Comparison of ENCODE assay signal across 1 cellular context in the genomic region with DNA sequence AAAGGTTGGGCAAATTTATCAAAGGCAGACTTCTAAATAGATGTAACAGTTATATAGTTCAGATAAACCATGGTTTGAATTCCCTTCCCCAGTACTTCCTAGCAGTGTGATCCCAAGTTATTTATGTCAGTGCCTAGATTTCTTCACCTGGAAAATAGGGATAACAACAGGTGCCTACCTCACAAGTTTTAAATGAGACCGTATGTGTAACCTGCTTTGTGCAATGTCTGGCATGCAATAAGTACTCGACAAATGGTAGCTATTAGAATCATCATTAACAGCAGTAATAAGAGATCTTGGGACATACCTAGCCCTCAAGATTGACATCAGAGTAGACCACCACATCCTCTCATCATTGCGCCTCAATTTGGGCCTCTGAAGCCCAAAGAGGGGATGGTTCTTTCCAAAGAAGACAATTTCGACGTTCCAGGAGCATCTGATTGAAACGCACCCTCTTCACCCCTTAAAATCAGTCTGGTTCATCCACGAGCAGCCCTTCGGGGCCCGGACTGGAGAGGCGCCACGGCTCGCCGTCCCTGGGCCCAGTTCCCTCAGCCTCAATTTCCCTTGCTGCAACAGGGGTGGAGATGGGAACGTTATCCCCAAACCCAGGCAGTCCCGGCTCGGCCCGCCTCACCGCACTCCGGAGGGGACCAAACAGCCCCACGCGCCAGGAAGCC.
TF ChIP-seq lines count a peak whose summit lies in the region.

No MANE protein-coding gene starts in this region.

TF ChIP-seq in HepG2, 621 proteins besides CTCF, POLR2A, EP300 and RAD21 (continued from another document):
- TF ChIP-seq, protein P1, sequence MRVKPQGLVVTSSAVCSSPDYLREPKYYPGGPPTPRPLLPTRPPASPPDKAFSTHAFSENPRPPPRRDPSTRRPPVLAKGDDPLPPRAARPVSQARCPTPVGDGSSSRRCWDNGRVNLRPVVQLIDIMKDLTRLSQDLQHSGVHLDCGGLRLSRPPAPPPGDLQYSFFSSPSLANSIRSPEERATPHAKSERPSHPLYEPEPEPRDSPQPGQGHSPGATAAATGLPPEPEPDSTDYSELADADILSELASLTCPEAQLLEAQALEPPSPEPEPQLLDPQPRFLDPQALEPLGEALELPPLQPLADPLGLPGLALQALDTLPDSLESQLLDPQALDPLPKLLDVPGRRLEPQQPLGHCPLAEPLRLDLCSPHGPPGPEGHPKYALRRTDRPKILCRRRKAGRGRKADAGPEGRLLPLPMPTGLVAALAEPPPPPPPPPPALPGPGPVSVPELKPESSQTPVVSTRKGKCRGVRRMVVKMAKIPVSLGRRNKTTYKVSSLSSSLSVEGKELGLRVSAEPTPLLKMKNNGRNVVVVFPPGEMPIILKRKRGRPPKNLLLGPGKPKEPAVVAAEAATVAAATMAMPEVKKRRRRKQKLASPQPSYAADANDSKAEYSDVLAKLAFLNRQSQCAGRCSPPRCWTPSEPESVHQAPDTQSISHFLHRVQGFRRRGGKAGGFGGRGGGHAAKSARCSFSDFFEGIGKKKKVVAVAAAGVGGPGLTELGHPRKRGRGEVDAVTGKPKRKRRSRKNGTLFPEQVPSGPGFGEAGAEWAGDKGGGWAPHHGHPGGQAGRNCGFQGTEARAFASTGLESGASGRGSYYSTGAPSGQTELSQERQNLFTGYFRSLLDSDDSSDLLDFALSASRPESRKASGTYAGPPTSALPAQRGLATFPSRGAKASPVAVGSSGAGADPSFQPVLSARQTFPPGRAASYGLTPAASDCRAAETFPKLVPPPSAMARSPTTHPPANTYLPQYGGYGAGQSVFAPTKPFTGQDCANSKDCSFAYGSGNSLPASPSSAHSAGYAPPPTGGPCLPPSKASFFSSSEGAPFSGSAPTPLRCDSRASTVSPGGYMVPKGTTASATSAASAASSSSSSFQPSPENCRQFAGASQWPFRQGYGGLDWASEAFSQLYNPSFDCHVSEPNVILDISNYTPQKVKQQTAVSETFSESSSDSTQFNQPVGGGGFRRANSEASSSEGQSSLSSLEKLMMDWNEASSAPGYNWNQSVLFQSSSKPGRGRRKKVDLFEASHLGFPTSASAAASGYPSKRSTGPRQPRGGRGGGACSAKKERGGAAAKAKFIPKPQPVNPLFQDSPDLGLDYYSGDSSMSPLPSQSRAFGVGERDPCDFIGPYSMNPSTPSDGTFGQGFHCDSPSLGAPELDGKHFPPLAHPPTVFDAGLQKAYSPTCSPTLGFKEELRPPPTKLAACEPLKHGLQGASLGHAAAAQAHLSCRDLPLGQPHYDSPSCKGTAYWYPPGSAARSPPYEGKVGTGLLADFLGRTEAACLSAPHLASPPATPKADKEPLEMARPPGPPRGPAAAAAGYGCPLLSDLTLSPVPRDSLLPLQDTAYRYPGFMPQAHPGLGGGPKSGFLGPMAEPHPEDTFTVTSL (CRISPR knock-in tag; IDR thresholded peaks at IDR 0.05; ENCODE audit: borderline replicate concordance), result 0 out of 2 replicates have a peak, but pooled peaks have one; percentile 29
- TF ChIP-seq GPBP1L1 (CRISPR knock-in tag; IDR thresholded peaks at IDR 0.05), result no peak
- peak; percentile 76 for TF ChIP-seq BORCS8-MEF2B (CRISPR knock-in tag; IDR thresholded peaks at IDR 0.05)
- TF ChIP-seq SMYD3 (CRISPR knock-in tag; IDR thresholded peaks at IDR 0.05), result no peak
